Comparison of ENCODE assay signal across 10 cellular contexts in genomic region chr14:59582845-59583509, GRCh38. TPM values are rescaled to one million over a fixed set of nuclear protein-coding genes. Genes with fewer than 3 reads are reported as not detected.
DNase-seq lines count a peak whose midpoint lies in the region; ATAC-seq and TF ChIP-seq lines count a peak whose summit lies in the region.
"Had no signal": no experiment of that assay in that cellular context is flagged by ENCODE, and none has a peak within 500 bp of the region (broad histone marks: within the 10 kb centered on the region; RNA-seq: fewer than 3 reads in every experiment).

No MANE protein-coding gene starts in this region.

- H4K20me1 ChIP-seq in OCI-LY3 (ENCODE audit: insufficient read depth, low read length) = no peaks in the 10 kb centered on the region
- no peaks in the 10 kb centered on the region for H4K20me1 ChIP-seq in MM.1S (ENCODE audit: insufficient read depth, low read length)

- no peak overlapping the region for H2AFZ ChIP-seq in OCI-LY3 (ENCODE audit: low read depth, low read length)
- H2AFZ ChIP-seq in MM.1S (ENCODE audit: low read length) = no peak overlapping the region

- H3K4me1 ChIP-seq in A673 (ENCODE audit: insufficient read depth, low read length, poor library complexity, severe bottlenecking) (peaks cover 37% of the 10 kb centered on the region), OCI-LY3 (ENCODE audit: low read length) (no peaks in the 10 kb centered on the region), MM.1S (ENCODE audit: low read length) (no peaks in the 10 kb centered on the region)

- ATAC-seq in left cardiac atrium = peak; percentile 44 to 71
- no peak for ATAC-seq in GM19455 (IDR thresholded peaks at IDR 0.05; ENCODE audit: unreplicated experiment)
- ATAC-seq: activated T-helper 17 cell treated with anti-CD3 and anti-CD28 coated beads, Interleukin-2, amount 50 U/mL, for 72 hours had no signal

- H3K36me3 ChIP-seq in A673 (ENCODE audit: insufficient read depth, low read length, poor library complexity, severe bottlenecking) (no peaks in the 10 kb centered on the region), OCI-LY3 (replicated peaks; ENCODE audit: low read depth, low read length) (no peaks in the 10 kb centered on the region), MM.1S (replicated peaks; ENCODE audit: insufficient read depth, low read length) (no peaks in the 10 kb centered on the region)

- no peaks in the 10 kb centered on the region for H3F3A ChIP-seq in MM.1S (ENCODE audit: insufficient read depth, low read length)

- H3K4me3 ChIP-seq in A673 (ENCODE audit: low read depth, low read length, poor library complexity, severe bottlenecking) (no peak overlapping the region), OCI-LY3 (ENCODE audit: low read length) (no peak overlapping the region), foreskin fibroblast (ENCODE audit: low read depth in 1 of 2, low read length in 2 of 2) (no peak overlapping the region), MM.1S (ENCODE audit: low read length) (no peak overlapping the region)
- H3K4me3 ChIP-seq: SK-N-MC had no signal

- H3K79me2 ChIP-seq in OCI-LY3 (ENCODE audit: low read length) (no peaks in the 10 kb centered on the region), MM.1S (ENCODE audit: low read length) (no peaks in the 10 kb centered on the region)

- intact Hi-C loops in A673 (cut with micrococcal nuclease; ENCODE audit: unreplicated experiment) (loop anchor here (2.0 kb wide), 1 partner anchor 36 kb away; no protein-coding TSS in a partner anchor), left cardiac atrium (cut with DNase I) (no loop called here)

- CTCF ChIA-PET in A673 (lab: Charles Lee) = interaction anchor here (0.6 kb wide), 1 partner anchor 575 kb away, joined by 6 read pairs; no protein-coding TSS in a partner anchor

- no peaks in the 10 kb centered on the region for H3K9me2 ChIP-seq in MM.1S (replicated peaks; ENCODE audit: insufficient read depth, low read length)

- H3K27me3 ChIP-seq in A673 (replicated peaks; ENCODE audit: insufficient read depth, low read depth, low read length, poor library complexity) = no peaks in the 10 kb centered on the region
- no peaks in the 10 kb centered on the region for H3K27me3 ChIP-seq in OCI-LY3 (ENCODE audit: low read depth, low read length)
- no peaks in the 10 kb centered on the region for H3K27me3 ChIP-seq in MM.1S (replicated peaks; ENCODE audit: insufficient read depth, low read length)

- no peak overlapping the region for H3K27ac ChIP-seq in A673 (ENCODE audit: low read depth, low read length, poor library complexity, severe bottlenecking)
- no peak overlapping the region for H3K27ac ChIP-seq in OCI-LY3 (ENCODE audit: low read length)
- no peak overlapping the region for H3K27ac ChIP-seq in MM.1S (ENCODE audit: low read length)
- H3K27ac ChIP-seq: SK-N-MC had no signal

- no TSS peak for BruUV-seq in A673 (replicated peaks; lab: Mats Ljungman, UMichigan)

- H3K9ac ChIP-seq in OCI-LY3 (ENCODE audit: low read length) (no peak overlapping the region), MM.1S (ENCODE audit: low read length) (no peak overlapping the region)

- DNase-seq in A673 (ENCODE audit: low spot score) (peak; percentile 57), GM13977 (ENCODE audit: low spot score) (no peak), left cardiac atrium (no peak), amniotic stem cell (lab: John Stamatoyannopoulos, UW) (no peak), foreskin fibroblast (no peak), MM.1S (no peak)

- POLR2A ChIA-PET in A673 (lab: Charles Lee; ENCODE audit: low non-redundant PET) = no interaction called here

- in situ Hi-C loops in GM13977 (cut with MboI; ENCODE audit: low pct_unique_long_range_greater_than_20kb, low sequenced_read_pairs, unreplicated experiment) = no loop called here

- no peak overlapping the region for H3K4me2 ChIP-seq in OCI-LY3 (ENCODE audit: low read length)
- no peak overlapping the region for H3K4me2 ChIP-seq in MM.1S (ENCODE audit: low read depth, low read length)

- TF ChIP-seq CTCF in A673 (conservative IDR thresholded peaks at IDR 0.05; ENCODE audit: low read depth, low read length) (peak; percentile 49), GM13977 (IDR thresholded peaks at IDR 0.05; ENCODE audit: extremely low read depth, insufficient read depth, missing control alignments) (peak; percentile 23), OCI-LY3 (IDR thresholded peaks at IDR 0.05; ENCODE audit: low read depth, low read length) (peak; percentile 39), foreskin fibroblast (IDR thresholded peaks at IDR 0.05; ENCODE audit: low read depth, low read length) (no peak), MM.1S (IDR thresholded peaks at IDR 0.05; ENCODE audit: low read length) (no peak)

- H3K9me3 ChIP-seq in A673 (ENCODE audit: low read depth, low read length, poor library complexity, severe bottlenecking) (no peaks in the 10 kb centered on the region), OCI-LY3 (ENCODE audit: insufficient read depth, low read length) (no peaks in the 10 kb centered on the region), MM.1S (replicated peaks; ENCODE audit: insufficient read depth, low read length) (no peaks in the 10 kb centered on the region)

RNA-seq across cellular contexts. Expression of gene CCDC175, which starts 6.4 kb away (rescaled TPM):
- total RNA-seq in A673 (2021) = 0.47 TPM in 1 of 2 replicates, not detected in the other
- not detected for total RNA-seq in left cardiac atrium
- total RNA-seq: activated T-helper 17 cell treated with anti-CD3 and anti-CD28 coated beads, Interleukin-2, amount 50 U/mL, for 72 hours had no signal

Comparison
In these comparisons a context has a peak if more than half of its experiments do, and no peak if none do; other contexts are left out.
1. CTCF ChIP-seq: peak in A673 (single experiment), GM13977 (single experiment) and OCI-LY3 (single experiment); none in foreskin fibroblast (single experiment) and MM.1S (single experiment).